In genomic region chr2:79935771-79936657, GRCh38 we compare ENCODE assay signal across 8 cellular contexts.
A peak's percentile ranks its signal among the peaks of the same experiment; 100 is the strongest.
DNase-seq lines count a peak whose midpoint lies in the region; ATAC-seq and TF ChIP-seq lines count a peak whose summit lies in the region.

No MANE protein-coding gene starts in this region.

- H3K4me3 ChIP-seq in GM23338 (peak overlapping the region; percentile 1; the same call in 1 of the 2 replicates), MM.1S (ENCODE audit: low read length) (peak overlapping the region; percentile 6), esophagus squamous epithelium (no peak overlapping the region), neural cell (ENCODE audit: low read length) (peak overlapping the region; percentile 36)
- no peak overlapping the region for H3K4me3 ChIP-seq in CD8-positive, alpha-beta memory T cell (ENCODE audit: low read length)

- H3K27me3 ChIP-seq in GM23338 (ENCODE audit: insufficient read depth) = no peaks in the 10 kb centered on the region
- no peaks in the 10 kb centered on the region for H3K27me3 ChIP-seq in MM.1S (replicated peaks; ENCODE audit: insufficient read depth, low read length)
- no peaks in the 10 kb centered on the region for H3K27me3 ChIP-seq in esophagus squamous epithelium
- no peaks in the 10 kb centered on the region for H3K27me3 ChIP-seq in neural cell (ENCODE audit: insufficient read depth, low read depth, low read length)
- no peaks in the 10 kb centered on the region for H3K27me3 ChIP-seq in CD8-positive, alpha-beta memory T cell (ENCODE audit: insufficient read depth, low read length, poor library complexity, severe bottlenecking)

- H3K27ac Mint-ChIP-seq in activated CD4-positive, alpha-beta T cell treated with anti-CD3 and anti-CD28 coated beads, Interleukin-2, amount 10 ng/mL, durations not matched to agents 24 days and 14 days = no peak overlapping the region
- H3K27ac Mint-ChIP-seq in GM23338 = peak overlapping the region; percentile 99
- no peak overlapping the region for H3K27ac Mint-ChIP-seq in CD8-positive, alpha-beta memory T cell

- no peaks in the 10 kb centered on the region for H3K4me1 ChIP-seq in GM23338 (ENCODE audit: insufficient read depth)
- no peaks in the 10 kb centered on the region for H3K4me1 ChIP-seq in MM.1S (ENCODE audit: low read length)
- H3K4me1 ChIP-seq in esophagus squamous epithelium = no peaks in the 10 kb centered on the region
- H3K4me1 ChIP-seq in CD8-positive, alpha-beta memory T cell (ENCODE audit: insufficient read depth, low read length) = no peaks in the 10 kb centered on the region

- peak; percentile 62 for DNase-seq in activated CD4-positive, alpha-beta T cell treated with anti-CD3 and anti-CD28 coated beads, Interleukin-2, amount 10 ng/mL, durations not matched to agents 24 days and 14 days
- DNase-seq in activated CD4-positive, alpha-beta T cell treated with anti-CD3 and anti-CD28 coated beads for 1 hour = no peak
- DNase-seq in GM23338 (ENCODE audit: low spot score) (peak; percentile 92), MM.1S (peak; percentile 61), SK-N-DZ (ENCODE audit: low spot score) (peak; percentile 70), esophagus squamous epithelium (lab: John Stamatoyannopoulos, UW) (no peak)
- no peak for DNase-seq in CD8-positive, alpha-beta memory T cell

- TF ChIP-seq RAD21 in neural cell (conservative IDR thresholded peaks at IDR 0.05) = peak; percentile 91

- CTCF ChIA-PET in CD8-positive, alpha-beta memory T cell (lab: Charles Lee) = no interaction called here

- H3K4me1 Mint-ChIP-seq in activated CD4-positive, alpha-beta T cell treated with anti-CD3 and anti-CD28 coated beads, Interleukin-2, amount 10 ng/mL, durations not matched to agents 24 days and 14 days = peaks cover 8% of the 10 kb centered on the region
- H3K4me1 Mint-ChIP-seq in GM23338 = peaks cover 13% of the 10 kb centered on the region
- H3K4me1 Mint-ChIP-seq in CD8-positive, alpha-beta memory T cell = no peaks in the 10 kb centered on the region

- H3K27ac ChIP-seq in GM23338 (ENCODE audit: low read depth) = no peak overlapping the region
- no peak overlapping the region for H3K27ac ChIP-seq in MM.1S (ENCODE audit: low read length)
- H3K27ac ChIP-seq in esophagus squamous epithelium = no peak overlapping the region
- H3K27ac ChIP-seq in neural cell (ENCODE audit: low read length) = peak overlapping the region; percentile 7
- no peak overlapping the region for H3K27ac ChIP-seq in CD8-positive, alpha-beta memory T cell (ENCODE audit: low read depth, low read length)

- TF ChIP-seq EP300 in neural cell (conservative IDR thresholded peaks at IDR 0.05; ENCODE audit: poor library complexity, severe bottlenecking) = no peak

- H3K9me3 Mint-ChIP-seq in activated CD4-positive, alpha-beta T cell treated with anti-CD3 and anti-CD28 coated beads, Interleukin-2, amount 10 ng/mL, durations not matched to agents 24 days and 14 days = no peaks in the 10 kb centered on the region
- no peaks in the 10 kb centered on the region for H3K9me3 Mint-ChIP-seq in GM23338
- H3K9me3 Mint-ChIP-seq in CD8-positive, alpha-beta memory T cell = peaks cover 4 to 14% (median 10%) of the 10 kb centered on the region in 5 donors

- no peaks in the 10 kb centered on the region for H3K9me2 ChIP-seq in GM23338 (ENCODE audit: insufficient read depth)
- no peaks in the 10 kb centered on the region for H3K9me2 ChIP-seq in MM.1S (replicated peaks; ENCODE audit: insufficient read depth, low read length)
- H3K9me2 ChIP-seq in neural cell (ENCODE audit: insufficient read depth, low read length) = no peaks in the 10 kb centered on the region

- H3K9me3 ChIP-seq in MM.1S (replicated peaks; ENCODE audit: insufficient read depth, low read length) = no peaks in the 10 kb centered on the region
- H3K9me3 ChIP-seq in esophagus squamous epithelium = no peaks in the 10 kb centered on the region
- no peaks in the 10 kb centered on the region for H3K9me3 ChIP-seq in neural cell (ENCODE audit: low read length)
- no peaks in the 10 kb centered on the region for H3K9me3 ChIP-seq in CD8-positive, alpha-beta memory T cell (ENCODE audit: low read length)

- H3K36me3 ChIP-seq in GM23338 (ENCODE audit: insufficient read depth) (no peaks in the 10 kb centered on the region), MM.1S (replicated peaks; ENCODE audit: insufficient read depth, low read length) (no peaks in the 10 kb centered on the region), esophagus squamous epithelium (no peaks in the 10 kb centered on the region), neural cell (ENCODE audit: insufficient read depth, low read length) (no peaks in the 10 kb centered on the region)
- H3K36me3 ChIP-seq in CD8-positive, alpha-beta memory T cell (ENCODE audit: insufficient read depth, low read length) = no peaks in the 10 kb centered on the region

- ATAC-seq in GM23338 = peak; percentile 99

- POLR2A ChIA-PET in CD8-positive, alpha-beta memory T cell (lab: Charles Lee) = no interaction called here

- H3K9ac ChIP-seq in MM.1S (ENCODE audit: low read length) (no peak overlapping the region), neural cell (ENCODE audit: low read length) (peak overlapping the region; percentile 11)

- H3K4me3 Mint-ChIP-seq in activated CD4-positive, alpha-beta T cell treated with anti-CD3 and anti-CD28 coated beads, Interleukin-2, amount 10 ng/mL, durations not matched to agents 24 days and 14 days = no peak overlapping the region
- peak overlapping the region; percentile 52 for H3K4me3 Mint-ChIP-seq in GM23338
- no peak overlapping the region for H3K4me3 Mint-ChIP-seq in CD8-positive, alpha-beta memory T cell

- intact Hi-C loops in activated CD4-positive, alpha-beta T cell treated with anti-CD3 and anti-CD28 coated beads, Interleukin-2, amount 10 ng/mL, durations not matched to agents 24 days and 14 days (cut with micrococcal nuclease) = no loop called here
- intact Hi-C loops in esophagus squamous epithelium (cut with DNase I) = no loop called here

- H4K20me1 ChIP-seq in GM23338 (replicated peaks; ENCODE audit: insufficient read depth) (no peaks in the 10 kb centered on the region), MM.1S (ENCODE audit: insufficient read depth, low read length) (no peaks in the 10 kb centered on the region), neural cell (ENCODE audit: insufficient read depth) (no peaks in the 10 kb centered on the region)

- TF ChIP-seq POLR2A in esophagus squamous epithelium (IDR thresholded peaks at IDR 0.05) = no peak

- H3K4me2 ChIP-seq in GM23338 = 0 out of 2 replicates have a peak overlapping the region, but pooled peaks have one; percentile 10
- H3K4me2 ChIP-seq in MM.1S (ENCODE audit: low read depth, low read length) = peak overlapping the region; percentile 58
- H3K4me2 ChIP-seq in neural cell (ENCODE audit: low read length) = peak overlapping the region; percentile 56

- 6 to 8% methylated on average over 9 of the region's 9 CpGs for WGBS in esophagus squamous epithelium, 2 donors

- H3K27me3 Mint-ChIP-seq in activated CD4-positive, alpha-beta T cell treated with anti-CD3 and anti-CD28 coated beads, Interleukin-2, amount 10 ng/mL, durations not matched to agents 24 days and 14 days = no peaks in the 10 kb centered on the region
- H3K27me3 Mint-ChIP-seq in GM23338 (ENCODE audit: insufficient read depth, low read depth, poor library complexity) = peaks cover 5% of the 10 kb centered on the region
- no peaks in the 10 kb centered on the region for H3K27me3 Mint-ChIP-seq in CD8-positive, alpha-beta memory T cell

- H3F3A ChIP-seq in GM23338 (replicated peaks; ENCODE audit: low read depth) (no peaks in the 10 kb centered on the region), MM.1S (ENCODE audit: insufficient read depth, low read length) (no peaks in the 10 kb centered on the region), neural cell (ENCODE audit: insufficient read depth, low read length, poor library complexity, severe bottlenecking) (no peaks in the 10 kb centered on the region)

- no peaks in the 10 kb centered on the region for H3K36me3 Mint-ChIP-seq in activated CD4-positive, alpha-beta T cell treated with anti-CD3 and anti-CD28 coated beads, Interleukin-2, amount 10 ng/mL, durations not matched to agents 24 days and 14 days (ENCODE audit: low read depth)
- H3K36me3 Mint-ChIP-seq in GM23338 (ENCODE audit: low read depth) = no peaks in the 10 kb centered on the region
- peaks cover 0 to 1% (median 0%) of the 10 kb centered on the region in 3 donors for H3K36me3 Mint-ChIP-seq in CD8-positive, alpha-beta memory T cell

- H3K79me2 ChIP-seq in GM23338 (replicated peaks; ENCODE audit: insufficient read depth) (no peaks in the 10 kb centered on the region), MM.1S (ENCODE audit: low read length) (no peaks in the 10 kb centered on the region), neural cell (replicated peaks; ENCODE audit: insufficient read depth, low read length) (no peaks in the 10 kb centered on the region)

- TF ChIP-seq CTCF in GM23338 (conservative IDR thresholded peaks at IDR 0.05; ENCODE audit: low read depth in 2 of 2) (peak; percentile 88 to 90), MM.1S (IDR thresholded peaks at IDR 0.05; ENCODE audit: low read length) (peak; percentile 75), esophagus squamous epithelium (IDR thresholded peaks at IDR 0.05) (peak in 4 of 6 experiments; percentile 28 to 59 (median 38)), neural cell (IDR thresholded peaks at IDR 0.05; ENCODE audit: poor library complexity, severe bottlenecking) (peak; percentile 86)

- H2AFZ ChIP-seq in GM23338 (no peak overlapping the region), MM.1S (ENCODE audit: low read length) (peak overlapping the region; percentile 37; the same call in 1 of the 2 replicates), neural cell (ENCODE audit: low read depth, low read length) (no peak overlapping the region)

TF ChIP-seq in neural cell, 6 proteins besides CTCF, POLR2A, EP300 and RAD21:
- TF ChIP-seq POLR2AphosphoS5 (IDR thresholded peaks at IDR 0.05) (no peak), SMC3 (conservative IDR thresholded peaks at IDR 0.05; ENCODE audit: poor library complexity) (peak; percentile 83)

Comparison
In these comparisons a context has a peak if more than half of its experiments do, and no peak if none do; other contexts are left out.
1. DNase-seq: peak in activated CD4-positive, alpha-beta T cell treated with anti-CD3 and anti-CD28 coated beads, Interleukin-2, amount 10 ng/mL, durations not matched to agents 24 days and 14 days (single experiment), GM23338 (single experiment), MM.1S (single experiment) and SK-N-DZ (single experiment); none in activated CD4-positive, alpha-beta T cell treated with anti-CD3 and anti-CD28 coated beads for 1 hour (single experiment), esophagus squamous epithelium (single experiment) and CD8-positive, alpha-beta memory T cell (0 of 5).
2. H3K4me3 ChIP-seq: peak in GM23338 (single experiment), MM.1S (single experiment) and neural cell (single experiment); none in esophagus squamous epithelium (0 of 4) and CD8-positive, alpha-beta memory T cell (single experiment).
3. CTCF ChIP-seq: peak in every context shown above with its lines; median percentile 89 in GM23338; 86 in neural cell; 75 in MM.1S; 38 in esophagus squamous epithelium.
4. Peak in every context shown above with its lines, with median percentiles within 50 percentile points of each other: H3K4me2 ChIP-seq.